In genomic region chr20:64038579-64039292, GRCh38 we compare ENCODE assay signal across 8 cellular contexts. TPM values are rescaled to one million over a fixed set of nuclear protein-coding genes. Genes with fewer than 3 reads are reported as not detected.
DNase-seq lines count a peak whose midpoint lies in the region; ATAC-seq, FAIRE-seq and TF ChIP-seq lines count a peak whose summit lies in the region.

No MANE protein-coding gene starts in this region.

- POLR2A ChIA-PET in SK-N-SH (lab: Yijun Ruan, JAX): interaction anchor here (0.9 to 3.6 kb wide), 2 partner anchors 57 to 502 kb away, joined by 3 to 18 read pairs; partner anchors contain the start of gene PRPF6

- H3K9me2 ChIP-seq in Karpas-422 (replicated peaks; ENCODE audit: insufficient read depth, low read length) (no peaks in the 10 kb centered on the region), SK-N-SH (no peaks in the 10 kb centered on the region)

- FAIRE-seq in D721Med (lab: Jason Lieb, UNC): no peak

- H3K9me3 ChIP-seq in Karpas-422 (ENCODE audit: low read length) (no peaks in the 10 kb centered on the region), SK-N-SH (no peaks in the 10 kb centered on the region), right atrium auricular region (no peaks in the 10 kb centered on the region)

- TF ChIP-seq CTCF in D721Med (IDR thresholded peaks at IDR 0.05; ENCODE audit: insufficient read depth, missing control alignments) (peak; percentile 51), SK-N-SH (IDR thresholded peaks at IDR 0.05) (peak; percentile 65), right atrium auricular region (IDR thresholded peaks at IDR 0.05) (peak; percentile 82 to 87)

- peak overlapping the region; percentile 79 for H3K9ac ChIP-seq in Karpas-422 (ENCODE audit: low read length)
- no peak overlapping the region for H3K9ac ChIP-seq in SK-N-SH

- no peak for TF ChIP-seq EP300 in SK-N-SH (IDR thresholded peaks at IDR 0.05; ENCODE audit: borderline replicate concordance in 1 of 2, low read depth in 1 of 2, low read length in 1 of 2)

- CTCF ChIA-PET in SK-N-SH (lab: Yijun Ruan, JAX): interaction anchor here (0.6 to 7.7 kb wide), 53 partner anchors 8 to 514 kb away, joined by 3 to 85 read pairs (median 4); partner anchors contain the start of genes LKAAEAR1, OPRL1, PRPF6 and RGS19

- no peaks in the 10 kb centered on the region for H3K27me3 ChIP-seq in Karpas-422 (ENCODE audit: low read length)
- no peaks in the 10 kb centered on the region for H3K27me3 ChIP-seq in SK-N-SH (ENCODE audit: insufficient read depth)
- H3K27me3 ChIP-seq in right atrium auricular region: peaks cover 9 to 17% of the 10 kb centered on the region in 2 donors

- H2AFZ ChIP-seq in Karpas-422 (ENCODE audit: low read length) (peak overlapping the region; percentile 98), SK-N-SH (ENCODE audit: low read depth) (0 out of 2 replicates have a peak overlapping the region, but pooled peaks have one; percentile 72)

- H3K27ac ChIP-seq in Karpas-422 (ENCODE audit: low read length): peak overlapping the region; percentile 70
- no peak overlapping the region for H3K27ac ChIP-seq in SK-N-SH (ENCODE audit: low read depth in 2 of 2, low read length in 1 of 2)
- peak overlapping the region; percentile 67 to 70 for H3K27ac ChIP-seq in right atrium auricular region

- peak overlapping the region; percentile 73 for H3K4me3 ChIP-seq in Karpas-422 (ENCODE audit: low read length)
- H3K4me3 ChIP-seq in SK-N-SH (ENCODE audit: low read depth in 2 of 2, low read length in 1 of 2): peak overlapping the region; percentile 42 to 57
- H3K4me3 ChIP-seq in right atrium auricular region: peak overlapping the region; percentile 41 to 55

- ATAC-seq in GM21447 (IDR thresholded peaks at IDR 0.05; ENCODE audit: unreplicated experiment) (peak; percentile 52), sciatic nerve (peak; percentile 75)

- intact Hi-C loops in sciatic nerve (cut with DNase I): loop anchor here (5.0 kb wide), 1 partner anchor 79 kb away; no protein-coding TSS in a partner anchor

- no peaks in the 10 kb centered on the region for H3K79me2 ChIP-seq in Karpas-422 (ENCODE audit: low read length)
- H3K79me2 ChIP-seq in SK-N-SH (ENCODE audit: insufficient read depth): no peaks in the 10 kb centered on the region

- H4K20me1 ChIP-seq in Karpas-422 (ENCODE audit: insufficient read depth, low read depth, low read length) (0 out of 2 replicates have a peak, but pooled peaks cover 3% of the 10 kb centered on the region), SK-N-SH (ENCODE audit: insufficient read depth) (0 out of 2 replicates have a peak, but pooled peaks cover 10% of the 10 kb centered on the region)

- H3K36me3 ChIP-seq in Karpas-422 (ENCODE audit: insufficient read depth, low read length) (no peaks in the 10 kb centered on the region), SK-N-SH (replicated peaks in 1 of 2; ENCODE audit: control insufficient read depth in 1 of 2, insufficient read depth in 2 of 2, low read length in 1 of 2) (peaks cover 0 to 8% of the 10 kb centered on the region in 2 experiments), right atrium auricular region (peaks cover 8% of the 10 kb centered on the region)

- peak; percentile 57 for TF ChIP-seq RAD21 in SK-N-SH (IDR thresholded peaks at IDR 0.05; ENCODE audit: low read length)

- H3K4me2 ChIP-seq in Karpas-422 (ENCODE audit: low read depth, low read length, poor library complexity, severe bottlenecking) (peak overlapping the region; percentile 99), SK-N-SH (peak overlapping the region; percentile 82; the same call in 1 of the 2 replicates)

- peaks cover under 1% of the 10 kb centered on the region for H3F3A ChIP-seq in SK-N-SH (replicated peaks; ENCODE audit: insufficient read depth)

- WGBS in SK-N-SH (ENCODE audit: low lambda C conversion rate): under 1% methylated on average over 31 of the region's 88 CpGs

- H3K4me1 ChIP-seq in Karpas-422 (ENCODE audit: low read length): peaks cover 50% of the 10 kb centered on the region
- peaks cover 0 to 13% of the 10 kb centered on the region in 2 experiments; a peak in 1 of 4 replicates for H3K4me1 ChIP-seq in SK-N-SH (ENCODE audit: control insufficient read depth in 1 of 2, insufficient read depth in 2 of 2, low read depth in 1 of 2, low read length in 1 of 2)
- H3K4me1 ChIP-seq in right atrium auricular region: peaks cover 0 to 51% of the 10 kb centered on the region in 2 donors

- peak; percentile 92 for DNase-seq in D721Med (ENCODE audit: insufficient read length, low spot score)
- peak; percentile 92 for DNase-seq in Karpas-422
- DNase-seq in SK-N-SH: peak; percentile 92
- peak; percentile 82 for DNase-seq in activated naive CD4-positive, alpha-beta T cell treated with anti-CD3 and anti-CD28 coated beads, Interleukin-2, amount 50 U/mL, for 16 hours
- peak; percentile 74 for DNase-seq in right atrium auricular region (ENCODE audit: low spot score)
- peak; percentile 82 for DNase-seq in sciatic nerve (ENCODE audit: low spot score)
- no peak for DNase-seq in OCI-M2 (lab: John Stamatoyannopoulos, UW; ENCODE audit: unreplicated experiment)

TF ChIP-seq in SK-N-SH, 30 proteins besides CTCF, POLR2A, EP300 and RAD21:
- TF ChIP-seq TAF1 (IDR thresholded peaks at IDR 0.05; ENCODE audit: borderline replicate concordance, low read depth, low read length): no peak
- no peak for TF ChIP-seq FOXJ3 (CRISPR knock-in tag; IDR thresholded peaks at IDR 0.05)
- TF ChIP-seq MAX (IDR thresholded peaks at IDR 0.05; ENCODE audit: low read depth): peak; percentile 77
- TF ChIP-seq NRF1 (IDR thresholded peaks at IDR 0.05; ENCODE audit: low read depth, low read length): peak; percentile 36; the same call in 1 of the 2 replicates
- peak; percentile 51 for TF ChIP-seq SMC3 (IDR thresholded peaks at IDR 0.05; ENCODE audit: low read depth, low read length)

RNA-seq across cellular contexts. Expression of gene C20orf204, which starts 2.8 kb away (rescaled TPM):
- total RNA-seq in Karpas-422 (2014; rRNA removed; shearing (Covaris generic); ENCODE audit: low replicate concordance): 0.45 and 1.8 TPM in 2 replicates
- polyA plus RNA-seq in SK-N-SH (2012; rRNA removed): 0.16 and 0.21 TPM in 2 replicates
- polyA plus RNA-seq in SK-N-SH (2012; cell fraction: cytosol; rRNA removed): 0.01 and 0.05 TPM in 2 replicates
- 2.1 and 5.9 TPM in 2 replicates for polyA plus RNA-seq in SK-N-SH (2012; cell fraction: nucleus; rRNA removed)
- total RNA-seq in right atrium auricular region (under 1 TPM; 0.07 to 0.35 TPM), sciatic nerve (2.1 TPM)

RNA-seq across cellular contexts. Expression of gene SOX18, which starts 10.7 kb away (rescaled TPM):
- not detected in 2 replicates for total RNA-seq in Karpas-422 (2014; rRNA removed; shearing (Covaris generic); ENCODE audit: low replicate concordance)
- polyA plus RNA-seq in SK-N-SH (2012; rRNA removed): not detected in 2 replicates
- not detected in 2 replicates for polyA plus RNA-seq in SK-N-SH (2012; cell fraction: cytosol; rRNA removed)
- 0.07 TPM in 1 of 2 replicates, not detected in the other for polyA plus RNA-seq in SK-N-SH (2012; cell fraction: nucleus; rRNA removed)
- 10 to 100 TPM; 15.1 to 17.2 TPM for total RNA-seq in right atrium auricular region
- 134 TPM for total RNA-seq in sciatic nerve

RNA-seq across cellular contexts. Expression of gene TCEA2, which starts 24.3 kb away (rescaled TPM):
- total RNA-seq in Karpas-422 (2014; rRNA removed; shearing (Covaris generic); ENCODE audit: low replicate concordance): 124 and 197 TPM in 2 replicates
- polyA plus RNA-seq in SK-N-SH (2012; rRNA removed): 53.5 and 98.9 TPM in 2 replicates
- polyA plus RNA-seq in SK-N-SH (2012; cell fraction: cytosol; rRNA removed): 48.6 and 62.9 TPM in 2 replicates
- polyA plus RNA-seq in SK-N-SH (2012; cell fraction: nucleus; rRNA removed): 179 and 294 TPM in 2 replicates
- total RNA-seq in right atrium auricular region (10 to 100 TPM; 17.8 to 25.5 TPM), sciatic nerve (81.2 TPM)

RNA-seq across cellular contexts. Expression of gene RGS19, which starts 40.6 kb away (rescaled TPM):
- 172 and 272 TPM in 2 replicates for total RNA-seq in Karpas-422 (2014; rRNA removed; shearing (Covaris generic); ENCODE audit: low replicate concordance)
- polyA plus RNA-seq in SK-N-SH (2012; rRNA removed): 18.7 and 20.5 TPM in 2 replicates
- polyA plus RNA-seq in SK-N-SH (2012; cell fraction: cytosol; rRNA removed): 10.0 and 16.3 TPM in 2 replicates
- polyA plus RNA-seq in SK-N-SH (2012; cell fraction: nucleus; rRNA removed): 15.3 and 16.4 TPM in 2 replicates
- total RNA-seq in right atrium auricular region (10 to 100 TPM in 1 of 2 donors, 1 to 10 TPM in 1; 7.8 to 14.1 TPM), sciatic nerve (10.8 TPM)

RNA-seq across cellular contexts. Expression of gene OPRL1, which starts 41.1 kb away (rescaled TPM):
- 34.0 and 60.6 TPM in 2 replicates for total RNA-seq in Karpas-422 (2014; rRNA removed; shearing (Covaris generic); ENCODE audit: low replicate concordance)
- 1.7 and 1.8 TPM in 2 replicates for polyA plus RNA-seq in SK-N-SH (2012; rRNA removed)
- polyA plus RNA-seq in SK-N-SH (2012; cell fraction: cytosol; rRNA removed): 0.77 and 1.3 TPM in 2 replicates
- 3.2 and 3.8 TPM in 2 replicates for polyA plus RNA-seq in SK-N-SH (2012; cell fraction: nucleus; rRNA removed)
- 1 to 10 TPM in 1 of 2 donors, under 1 TPM in 1; 0.75 to 1.4 TPM for total RNA-seq in right atrium auricular region
- 1.0 TPM for total RNA-seq in sciatic nerve

Comparison
In these comparisons a context has a peak if more than half of its experiments do, and no peak if none do; other contexts are left out.
1. H3K27ac ChIP-seq: peak in Karpas-422 (single experiment) and right atrium auricular region (2 of 2); none in SK-N-SH (0 of 2).
2. RNA of gene SOX18, which starts 10.7 kb away (total RNA-seq): 134 TPM in sciatic nerve (single experiment) and 15.1 to 17.2 TPM in right atrium auricular region; not detected in Karpas-422; every median in the first group is over 10 times any median in the second.
3. Peak in every context shown above with its lines, with median percentiles within 50 percentile points of each other: CTCF ChIP-seq and H3K4me3 ChIP-seq.